In the genomic region with DNA sequence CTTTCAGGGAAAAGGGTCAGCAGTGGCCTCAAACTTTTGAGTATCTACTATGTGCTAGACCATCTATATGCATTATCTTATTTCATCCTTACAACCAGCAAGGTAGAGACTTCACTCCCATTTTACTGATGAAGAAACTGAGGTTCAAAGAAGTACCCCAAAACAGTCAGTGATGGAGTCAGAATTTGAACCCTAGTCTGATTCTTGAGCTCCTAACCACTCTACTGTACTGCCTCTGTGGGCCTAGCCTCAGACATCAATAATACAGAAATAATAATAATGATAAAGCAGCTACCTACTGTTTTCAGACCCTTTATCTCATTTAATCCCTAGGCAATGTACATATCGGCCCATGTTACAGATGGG, we compare ENCODE assay signal across 10 cellular contexts. TPM values are rescaled to one million over a fixed set of nuclear protein-coding genes. Genes with fewer than 3 reads are reported as not detected.
DNase-seq lines count a peak whose midpoint lies in the region; ATAC-seq and TF ChIP-seq lines count a peak whose summit lies in the region.
"Had no signal": no experiment of that assay in that cellular context is flagged by ENCODE, and none has a peak within 500 bp of the region (broad histone marks: within the 10 kb centered on the region; RNA-seq: fewer than 3 reads in every experiment).

No MANE protein-coding gene starts in this region.

- peak overlapping the region; percentile 92 to 100 (median 98) for H3K27ac Mint-ChIP-seq in CD8-positive, alpha-beta memory T cell

- peak overlapping the region; percentile 69 for H3K27ac ChIP-seq in CD8-positive, alpha-beta memory T cell (ENCODE audit: low read depth, low read length)
- H3K27ac ChIP-seq in PC-3 (ENCODE audit: low read length) = peak overlapping the region; percentile 88
- H3K27ac ChIP-seq in osteoblast (ENCODE audit: low read depth, low read length) = peak overlapping the region; percentile 80

- intact Hi-C loops in PC-3 (cut with micrococcal nuclease) = no loop called here

- peak overlapping the region in 6 of 7 donors; percentile 58 to 88 (median 77) for H3K4me3 Mint-ChIP-seq in CD8-positive, alpha-beta memory T cell

- H3K79me2 ChIP-seq in PC-3 (ENCODE audit: low read length) (0 out of 2 replicates have a peak, but pooled peaks cover 3% of the 10 kb centered on the region), osteoblast (ENCODE audit: insufficient read depth, low read length) (no peaks in the 10 kb centered on the region)

- no peaks in the 10 kb centered on the region for H3K27me3 ChIP-seq in CD8-positive, alpha-beta memory T cell (ENCODE audit: insufficient read depth, low read length, poor library complexity, severe bottlenecking)
- no peaks in the 10 kb centered on the region for H3K27me3 ChIP-seq in PC-3 (ENCODE audit: low read length)
- no peaks in the 10 kb centered on the region for H3K27me3 ChIP-seq in osteoblast (ENCODE audit: insufficient read depth, low read length)

- H3K4me3 ChIP-seq in CD8-positive, alpha-beta memory T cell (ENCODE audit: low read length) = peak overlapping the region; percentile 1
- H3K4me3 ChIP-seq in PC-3 (ENCODE audit: low read length) (no peak overlapping the region), osteoblast (ENCODE audit: insufficient read depth, low read length) (no peak overlapping the region)

- no peaks in the 10 kb centered on the region for H3K9me2 ChIP-seq in PC-3 (replicated peaks; ENCODE audit: low read length)

- H3F3A ChIP-seq in PC-3 (ENCODE audit: low read length, unreplicated experiment) = no peaks in the 10 kb centered on the region

- TF ChIP-seq CTCF in PC-3 (conservative IDR thresholded peaks at IDR 0.05; ENCODE audit: low read depth, low read length) = no peak
- TF ChIP-seq CTCF in osteoblast (IDR thresholded peaks at IDR 0.05; ENCODE audit: extremely low read depth, low read depth, low read length) = no peak

- H3K36me3 Mint-ChIP-seq in CD8-positive, alpha-beta memory T cell = peaks cover 12 to 15% (median 12%) of the 10 kb centered on the region in 3 donors

- peaks cover 75 to 84% (median 81%) of the 10 kb centered on the region in 3 donors for H3K4me1 Mint-ChIP-seq in CD8-positive, alpha-beta memory T cell

- no peaks in the 10 kb centered on the region for H3K9me3 ChIP-seq in CD8-positive, alpha-beta memory T cell (ENCODE audit: low read length)
- no peaks in the 10 kb centered on the region for H3K9me3 ChIP-seq in PC-3 (ENCODE audit: low read length)
- H3K9me3 ChIP-seq in osteoblast (ENCODE audit: low read depth, low read length) = no peaks in the 10 kb centered on the region

- no peak for DNase-seq in CD8-positive, alpha-beta memory T cell
- no peak for DNase-seq in PC-3
- peak; percentile 10 for DNase-seq in dermis blood vessel endothelial cell
- no peak for DNase-seq in osteoblast (ENCODE audit: insufficient read length, low spot score, missing footprints)
- no peak for DNase-seq in SKM-1 (lab: John Stamatoyannopoulos, UW; ENCODE audit: unreplicated experiment)
- DNase-seq in NCI-H146 treated with DMSO at 0.1 percent for 48 hours (lab: John Stamatoyannopoulos, UW; ENCODE audit: unreplicated experiment) = no peak
- no peak for DNase-seq in anterior cingulate cortex (lab: John Stamatoyannopoulos, UW)
- DNase-seq: stimulated activated CD4-positive, alpha-beta T cell treated with anti-CD3 and anti-CD28 coated beads, Interleukin-1b, Interleukin-23, amount 100 ng/mL, for 48 hours had no signal

- POLR2A ChIA-PET in CD8-positive, alpha-beta memory T cell (lab: Charles Lee) = interaction anchor here (0.8 to 1.7 kb wide), 5 partner anchors 8 to 424 kb away, joined by 3 to 7 read pairs (median 3); no protein-coding TSS in a partner anchor
- POLR2A ChIA-PET in PC-3 (lab: Charles Lee; ENCODE audit: unreplicated experiment) = no interaction called here

- no peaks in the 10 kb centered on the region for H3K36me3 ChIP-seq in CD8-positive, alpha-beta memory T cell (ENCODE audit: insufficient read depth, low read length)
- H3K36me3 ChIP-seq in PC-3 (ENCODE audit: low read depth, low read length) = no peaks in the 10 kb centered on the region
- no peaks in the 10 kb centered on the region for H3K36me3 ChIP-seq in osteoblast (ENCODE audit: insufficient read depth, low read length)

- peak overlapping the region; percentile 64 for H3K9ac ChIP-seq in PC-3 (ENCODE audit: low read length)

- H2AFZ ChIP-seq in PC-3 (ENCODE audit: low read length) (no peak overlapping the region), osteoblast (ENCODE audit: low read length) (peak overlapping the region; percentile 74)

- CTCF ChIA-PET in CD8-positive, alpha-beta memory T cell (lab: Charles Lee) = interaction anchor here (0.9 to 13.3 kb wide), 7 partner anchors 7 to 41 kb away, joined by 3 to 130 read pairs (median 6); no protein-coding TSS in a partner anchor
- CTCF ChIA-PET in PC-3 (lab: Charles Lee) = no interaction called here

- H3K9me3 Mint-ChIP-seq in CD8-positive, alpha-beta memory T cell = no peaks in the 10 kb centered on the region

- ATAC-seq in PC-3 = no peak
- ATAC-seq in GM18907 (IDR thresholded peaks at IDR 0.05; ENCODE audit: unreplicated experiment) = no peak

- H4K20me1 ChIP-seq in PC-3 (ENCODE audit: low read length) (no peaks in the 10 kb centered on the region), osteoblast (ENCODE audit: insufficient read depth, low read length) (no peaks in the 10 kb centered on the region)

- peak overlapping the region; percentile 68 for H3K4me2 ChIP-seq in PC-3 (ENCODE audit: low read length)
- peak overlapping the region; percentile 50 for H3K4me2 ChIP-seq in osteoblast (ENCODE audit: insufficient read depth, low read length)

- H3K4me1 ChIP-seq in CD8-positive, alpha-beta memory T cell (ENCODE audit: insufficient read depth, low read length) = peaks cover 76% of the 10 kb centered on the region
- peaks cover 31% of the 10 kb centered on the region for H3K4me1 ChIP-seq in PC-3 (ENCODE audit: insufficient read depth, low read length)
- peaks cover 34% of the 10 kb centered on the region for H3K4me1 ChIP-seq in osteoblast (ENCODE audit: insufficient read depth, low read length)

- no TSS peak for BruUV-seq in PC-3 (replicated peaks; lab: Mats Ljungman, UMichigan)

- H3K27me3 Mint-ChIP-seq in CD8-positive, alpha-beta memory T cell = peaks cover 0 to 1% of the 10 kb centered on the region in 2 donors

RNA-seq across cellular contexts. Expression of gene ADA, which starts 8.4 kb away (rescaled TPM):
- total RNA-seq in CD8-positive, alpha-beta memory T cell = 10 to 100 TPM; 21.1 to 21.3 TPM
- 56.4 TPM for polyA plus RNA-seq in CD8-positive, alpha-beta memory T cell
- 12.4 and 13.0 TPM in 2 replicates for total RNA-seq in PC-3 (2014; rRNA removed)
- 15.3 and 19.1 TPM in 2 replicates for total RNA-seq in dermis blood vessel endothelial cell
- 15.9 and 37.1 TPM in 2 replicates for total RNA-seq in osteoblast
- total RNA-seq: HT-29 had no signal
